Comparison of ENCODE assay signal across 8 cellular contexts in genomic region chr20:9609892-9610502, GRCh38.
DNase-seq lines count a peak whose midpoint lies in the region; ATAC-seq and TF ChIP-seq lines count a peak whose summit lies in the region.

No MANE protein-coding gene starts in this region.

- POLR2A ChIA-PET in activated CD8-positive, alpha-beta T cell treated with anti-CD3 and anti-CD28 coated beads, Interleukin-2, amount 10 ng/mL, durations not matched to agents 7 days and 5 days (lab: Charles Lee) = interaction anchor here (0.7 kb wide), 1 partner anchor 1657 kb away, joined by 3 read pairs; no protein-coding TSS in a partner anchor

- H3K36me3 Mint-ChIP-seq in activated CD8-positive, alpha-beta T cell treated with anti-CD3 and anti-CD28 coated beads, Interleukin-2, amount 10 ng/mL, durations not matched to agents 7 days and 5 days (ENCODE audit: low read depth) = no peaks in the 10 kb centered on the region
- no peaks in the 10 kb centered on the region for H3K36me3 Mint-ChIP-seq in Calu3 (ENCODE audit: insufficient read depth, unreplicated experiment)

- ATAC-seq in HG02981 (IDR thresholded peaks at IDR 0.05; ENCODE audit: unreplicated experiment) (peak; percentile 71), sciatic nerve (peak; percentile 45)
- no peak for ATAC-seq in activated CD8-positive, alpha-beta T cell treated with anti-CD3 and anti-CD28 coated beads, Interleukin-2, amount 10 ng/mL, durations not matched to agents 7 days and 5 days

- BruUV-seq in Calu3 (replicated peaks; lab: Mats Ljungman, UMichigan) = no TSS peak

- no peak overlapping the region for H3K27ac Mint-ChIP-seq in activated CD8-positive, alpha-beta T cell treated with anti-CD3 and anti-CD28 coated beads, Interleukin-2, amount 10 ng/mL, durations not matched to agents 7 days and 5 days
- no peak overlapping the region for H3K27ac Mint-ChIP-seq in Calu3 (ENCODE audit: unreplicated experiment)

- H3K4me1 Mint-ChIP-seq in activated CD8-positive, alpha-beta T cell treated with anti-CD3 and anti-CD28 coated beads, Interleukin-2, amount 10 ng/mL, durations not matched to agents 7 days and 5 days (ENCODE audit: low read depth) = no peaks in the 10 kb centered on the region
- no peaks in the 10 kb centered on the region for H3K4me1 Mint-ChIP-seq in Calu3 (ENCODE audit: low read depth, unreplicated experiment)

- intact Hi-C loops in sciatic nerve (cut with DNase I) = loop anchor here (5.0 kb wide), 1 partner anchor 198 kb away; no protein-coding TSS in a partner anchor
- intact Hi-C loops in Calu3 (cut with micrococcal nuclease; ENCODE audit: unreplicated experiment) = loop anchor here (1.0 kb wide), 2 partner anchors 142 to 202 kb away; no protein-coding TSS in a partner anchor

- no peak overlapping the region for H3K27ac ChIP-seq in 22Rv1

- no peaks in the 10 kb centered on the region for H3K27me3 Mint-ChIP-seq in activated CD8-positive, alpha-beta T cell treated with anti-CD3 and anti-CD28 coated beads, Interleukin-2, amount 10 ng/mL, durations not matched to agents 7 days and 5 days (ENCODE audit: low read depth)
- H3K27me3 Mint-ChIP-seq in Calu3 (ENCODE audit: unreplicated experiment) = no peaks in the 10 kb centered on the region

- no peak overlapping the region for H3K4me3 Mint-ChIP-seq in activated CD8-positive, alpha-beta T cell treated with anti-CD3 and anti-CD28 coated beads, Interleukin-2, amount 10 ng/mL, durations not matched to agents 7 days and 5 days
- no peak overlapping the region for H3K4me3 Mint-ChIP-seq in Calu3 (ENCODE audit: low read depth, unreplicated experiment)

- DNase-seq in G401 (ENCODE audit: low spot score) (peak; percentile 91), NCI-H2171 (lab: John Stamatoyannopoulos, UW) (peak; percentile 65), glomerular endothelial cell (ENCODE audit: extremely low read depth, low read depth, low spot score) (peak; percentile 73), sciatic nerve (ENCODE audit: low spot score) (peak; percentile 75), Calu3 (no peak)
- peak; percentile 70 for DNase-seq in activated CD8-positive, alpha-beta T cell treated with anti-CD3 and anti-CD28 coated beads, Interleukin-2, amount 10 ng/mL, durations not matched to agents 7 days and 5 days

- TF ChIP-seq CTCF in 22Rv1 (IDR thresholded peaks at IDR 0.05) (peak; percentile 75), Calu3 (IDR thresholded peaks at IDR 0.05; ENCODE audit: unreplicated experiment) (no peak)

- in situ Hi-C loops in G401 (cut with HindIII; ENCODE audit: low sequenced_read_pairs) = no loop called here

- H3K9me3 Mint-ChIP-seq in activated CD8-positive, alpha-beta T cell treated with anti-CD3 and anti-CD28 coated beads, Interleukin-2, amount 10 ng/mL, durations not matched to agents 7 days and 5 days (ENCODE audit: insufficient read depth) = no peaks in the 10 kb centered on the region
- peaks cover 2% of the 10 kb centered on the region for H3K9me3 Mint-ChIP-seq in Calu3 (ENCODE audit: low read depth, unreplicated experiment)

- CTCF ChIA-PET in activated CD8-positive, alpha-beta T cell treated with anti-CD3 and anti-CD28 coated beads, Interleukin-2, amount 10 ng/mL, durations not matched to agents 7 days and 5 days (lab: Charles Lee) = interaction anchor here (0.8 to 4.0 kb wide), 8 partner anchors 9 to 204 kb away, joined by 3 to 72 read pairs (median 4); no protein-coding TSS in a partner anchor
- CTCF ChIA-PET in Calu3 (lab: Charles Lee) = interaction anchor here (0.6 to 3.0 kb wide), 6 partner anchors 142 to 201 kb away, joined by 3 to 43 read pairs (median 6); no protein-coding TSS in a partner anchor
